ENCODE assay signal across 22 cellular contexts in genomic region chr16:15788846-15789239, GRCh38.
"Had no signal": no experiment of that assay in that cellular context is flagged by ENCODE, and none has a peak within 500 bp of the region (broad histone marks: within the 10 kb centered on the region; RNA-seq: fewer than 3 reads in every experiment).

No MANE protein-coding gene starts in this region.

- DNase-seq: activated CD4-positive, alpha-beta memory T cell treated with anti-CD3 and anti-CD28 coated beads for 36 hours; activated CD4-positive, alpha-beta T cell treated with anti-CD3 and anti-CD28 coated beads for 4 hours; activated CD4-positive, CD25-positive, alpha-beta regulatory T cell; activated naive CD4-positive, alpha-beta T cell treated with Interleukin-2 at 50 U/mL for 16 hours; activated naive CD8-positive, alpha-beta T cell treated with anti-CD3 and anti-CD28 coated beads, Interleukin-2, amount 10 ng/mL, durations not matched to agents 7 days and 5 days; activated T-cell treated with anti-CD3 and anti-CD28 coated beads, Interleukin-2, amount 50 U/mL, for 48 hours; amniotic stem cell; cerebellar nuclear complex; foreskin fibroblast; left colon; mesenchymal stem cell; mucosa of descending colon; naive B cell; occipital lobe; stimulated activated CD4-positive, alpha-beta T cell treated with anti-CD3 and anti-CD28 coated beads, Interleukin-4, amount 100 ng/mL, for 4 hours; stimulated activated naive CD8-positive, alpha-beta T cell treated with anti-CD3 and anti-CD28 coated beads, Interleukin-15, Interleukin-2, amounts not matched to agents 100 U/mL and 50 U/mL, for 24 hours; SW 1271; T-helper 17 cell had no signal

- H3K36me3 Mint-ChIP-seq: activated CD4-positive, alpha-beta memory T cell treated with anti-CD3 and anti-CD28 coated beads for 36 hours; activated naive CD8-positive, alpha-beta T cell treated with anti-CD3 and anti-CD28 coated beads, Interleukin-2, amount 10 ng/mL, durations not matched to agents 7 days and 5 days; naive B cell; type B pancreatic cell had no signal

- FAIRE-seq: endometrium, keratinocyte had no signal

- H3K4me3 ChIP-seq: mucosa of descending colon had no signal

- H3K4me3 Mint-ChIP-seq: activated CD4-positive, alpha-beta memory T cell treated with anti-CD3 and anti-CD28 coated beads for 36 hours; activated naive CD8-positive, alpha-beta T cell treated with anti-CD3 and anti-CD28 coated beads, Interleukin-2, amount 10 ng/mL, durations not matched to agents 7 days and 5 days; naive B cell; neural crest cell; T-helper 17 cell; type B pancreatic cell had no signal

- H3K4me1 Mint-ChIP-seq: neural crest cell, T-helper 17 cell had no signal

- H3K27me3 Mint-ChIP-seq: activated CD4-positive, alpha-beta memory T cell treated with anti-CD3 and anti-CD28 coated beads for 36 hours; activated naive CD8-positive, alpha-beta T cell treated with anti-CD3 and anti-CD28 coated beads, Interleukin-2, amount 10 ng/mL, durations not matched to agents 7 days and 5 days; naive B cell; T-helper 17 cell; type B pancreatic cell had no signal

- ATAC-seq: left colon; mucosa of descending colon; stimulated activated naive CD8-positive, alpha-beta T cell treated with anti-CD3 and anti-CD28 coated beads, Interleukin-15, Interleukin-2, amounts not matched to agents 100 U/mL and 50 U/mL, for 24 hours; T-helper 17 cell had no signal

- H3K9me3 Mint-ChIP-seq: activated CD4-positive, alpha-beta memory T cell treated with anti-CD3 and anti-CD28 coated beads for 36 hours; activated naive CD8-positive, alpha-beta T cell treated with anti-CD3 and anti-CD28 coated beads, Interleukin-2, amount 10 ng/mL, durations not matched to agents 7 days and 5 days; neural crest cell; type B pancreatic cell had no signal

- H3K9me3 ChIP-seq: mucosa of descending colon had no signal

- H3K27ac Mint-ChIP-seq: activated CD4-positive, alpha-beta memory T cell treated with anti-CD3 and anti-CD28 coated beads for 36 hours; activated naive CD8-positive, alpha-beta T cell treated with anti-CD3 and anti-CD28 coated beads, Interleukin-2, amount 10 ng/mL, durations not matched to agents 7 days and 5 days; T-helper 17 cell; type B pancreatic cell had no signal
